Comparison of ENCODE assay signal across 24 cellular contexts in the genomic region with DNA sequence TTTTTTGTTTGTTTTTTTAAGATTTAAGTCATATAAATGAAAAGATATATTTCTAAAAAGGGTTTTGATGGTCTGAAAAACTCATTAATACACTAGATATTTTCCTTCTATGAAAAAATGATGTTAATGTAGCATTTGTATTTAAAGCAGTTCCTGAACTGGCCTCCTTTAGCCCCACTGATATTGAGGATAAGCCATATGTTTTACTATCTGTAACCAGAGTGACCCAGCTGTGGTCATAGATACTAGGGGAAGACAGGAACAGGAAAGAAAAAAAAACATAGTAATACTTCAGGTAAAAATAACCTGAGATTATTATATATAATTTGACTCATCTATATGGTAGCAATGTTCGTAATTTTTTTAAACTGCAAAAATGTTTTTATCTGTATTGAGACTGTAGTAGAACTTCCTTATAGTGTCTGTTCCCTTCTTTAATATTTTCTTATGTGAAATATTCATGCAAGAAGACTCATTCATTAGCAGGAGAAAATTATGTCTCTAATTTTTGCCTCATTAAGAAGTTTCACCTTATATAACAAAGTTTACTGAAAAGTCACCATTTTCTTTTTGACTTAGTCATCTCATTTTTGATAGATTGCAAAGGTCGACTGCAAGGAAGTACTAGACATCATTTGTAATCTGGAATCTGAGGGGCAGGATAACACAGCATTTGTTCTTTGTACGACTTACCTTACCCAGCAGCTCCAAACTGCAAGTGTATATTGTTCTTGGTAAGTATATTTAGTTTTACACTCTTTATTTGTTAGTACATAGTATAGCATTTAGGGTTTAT. TPM values are rescaled to one million over a fixed set of nuclear protein-coding genes. Genes with fewer than 3 reads are reported as not detected.
"Had no signal": no experiment of that assay in that cellular context is flagged by ENCODE, and none has a peak within 500 bp of the region (broad histone marks: within the 10 kb centered on the region; RNA-seq: fewer than 3 reads in every experiment).

No MANE protein-coding gene starts in this region.

- H3K27me3 Mint-ChIP-seq: naive B cell, progenitor cell of endocrine pancreas had no signal

- H3K9me3 Mint-ChIP-seq: endodermal cell, naive B cell, nephron had no signal

- H3K4me3 Mint-ChIP-seq: endodermal cell, naive B cell, nephron had no signal

- FAIRE-seq: endothelial cell of umbilical vein, pancreas had no signal

- DNase-seq: effector CD4-positive, alpha-beta T cell; endodermal cell; foreskin melanocyte; mesendoderm; naive B cell; occipital lobe; pancreas; right cardiac atrium; small intestine; stimulated activated CD4-positive, alpha-beta T cell treated with anti-CD3 and anti-CD28 coated beads, Interleukin-12 subunit alpha, Interleukin-12 subunit beta, amount 100 ng/mL, for 4 hours; stimulated activated naive CD4-positive, alpha-beta T cell; stomach; substantia nigra; transverse colon had no signal

- H3K27ac Mint-ChIP-seq: endodermal cell, nephron, progenitor cell of endocrine pancreas had no signal

- H3K4me1 Mint-ChIP-seq: nephron had no signal

RNA-seq across cellular contexts. Expression of a gene that starts 25.6 kb away (rescaled TPM):
- total RNA-seq: dermis microvascular lymphatic vessel endothelial cell, endodermal cell, endothelial cell of umbilical vein, hepatocyte, kidney epithelial cell, liver, lung microvascular endothelial cell, occipital lobe, pancreas, progenitor cell of endocrine pancreas, right cardiac atrium, stomach, thoracic aorta, transverse colon, urinary bladder had no signal
